1 cellular context compared by ENCODE assay signal in the genomic region with DNA sequence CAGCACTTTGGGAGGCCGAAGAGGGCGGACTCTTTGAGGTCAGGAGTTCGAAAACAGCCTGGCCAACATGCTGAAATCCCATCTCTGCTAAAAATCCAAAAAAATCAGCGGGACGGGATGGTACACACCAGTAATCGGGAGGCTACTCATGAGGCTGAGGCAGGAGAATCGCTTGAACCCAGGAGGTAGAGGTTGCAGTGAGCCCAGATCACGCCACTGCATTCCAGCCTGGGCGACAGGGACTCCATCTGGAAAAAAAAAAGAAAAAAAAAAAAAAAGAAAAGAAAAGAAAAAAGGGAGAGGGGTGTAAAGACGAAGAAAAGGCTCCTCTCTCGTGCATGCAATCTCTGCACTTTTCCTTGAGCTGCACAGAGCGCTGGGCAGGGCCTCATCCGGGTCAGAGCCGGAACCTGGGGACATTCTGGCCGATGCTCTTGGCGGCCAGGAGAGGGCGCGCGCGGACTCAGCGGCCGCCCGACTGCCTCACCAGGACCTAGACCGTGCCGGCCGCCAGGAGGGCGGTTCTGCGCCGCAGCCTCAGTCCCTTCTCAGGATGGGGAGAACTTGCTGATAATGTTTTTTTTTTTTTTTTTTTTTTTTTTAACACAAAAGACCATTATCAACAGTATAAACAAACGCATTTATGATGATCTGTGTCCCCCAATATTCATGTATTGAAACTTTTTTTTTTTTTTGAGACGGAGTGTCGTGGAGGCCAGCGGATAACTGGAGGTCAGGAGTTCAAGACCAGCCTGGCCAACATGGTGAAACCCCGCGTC.
A peak's percentile ranks its signal among the peaks of the same experiment; 100 is the strongest.
TF ChIP-seq lines count a peak whose summit lies in the region.

No MANE protein-coding gene starts in this region.

TF ChIP-seq in K562, 482 proteins besides CTCF, POLR2A, EP300 and RAD21 (continued from another document and continues in another):
- TF ChIP-seq, protein P1, sequence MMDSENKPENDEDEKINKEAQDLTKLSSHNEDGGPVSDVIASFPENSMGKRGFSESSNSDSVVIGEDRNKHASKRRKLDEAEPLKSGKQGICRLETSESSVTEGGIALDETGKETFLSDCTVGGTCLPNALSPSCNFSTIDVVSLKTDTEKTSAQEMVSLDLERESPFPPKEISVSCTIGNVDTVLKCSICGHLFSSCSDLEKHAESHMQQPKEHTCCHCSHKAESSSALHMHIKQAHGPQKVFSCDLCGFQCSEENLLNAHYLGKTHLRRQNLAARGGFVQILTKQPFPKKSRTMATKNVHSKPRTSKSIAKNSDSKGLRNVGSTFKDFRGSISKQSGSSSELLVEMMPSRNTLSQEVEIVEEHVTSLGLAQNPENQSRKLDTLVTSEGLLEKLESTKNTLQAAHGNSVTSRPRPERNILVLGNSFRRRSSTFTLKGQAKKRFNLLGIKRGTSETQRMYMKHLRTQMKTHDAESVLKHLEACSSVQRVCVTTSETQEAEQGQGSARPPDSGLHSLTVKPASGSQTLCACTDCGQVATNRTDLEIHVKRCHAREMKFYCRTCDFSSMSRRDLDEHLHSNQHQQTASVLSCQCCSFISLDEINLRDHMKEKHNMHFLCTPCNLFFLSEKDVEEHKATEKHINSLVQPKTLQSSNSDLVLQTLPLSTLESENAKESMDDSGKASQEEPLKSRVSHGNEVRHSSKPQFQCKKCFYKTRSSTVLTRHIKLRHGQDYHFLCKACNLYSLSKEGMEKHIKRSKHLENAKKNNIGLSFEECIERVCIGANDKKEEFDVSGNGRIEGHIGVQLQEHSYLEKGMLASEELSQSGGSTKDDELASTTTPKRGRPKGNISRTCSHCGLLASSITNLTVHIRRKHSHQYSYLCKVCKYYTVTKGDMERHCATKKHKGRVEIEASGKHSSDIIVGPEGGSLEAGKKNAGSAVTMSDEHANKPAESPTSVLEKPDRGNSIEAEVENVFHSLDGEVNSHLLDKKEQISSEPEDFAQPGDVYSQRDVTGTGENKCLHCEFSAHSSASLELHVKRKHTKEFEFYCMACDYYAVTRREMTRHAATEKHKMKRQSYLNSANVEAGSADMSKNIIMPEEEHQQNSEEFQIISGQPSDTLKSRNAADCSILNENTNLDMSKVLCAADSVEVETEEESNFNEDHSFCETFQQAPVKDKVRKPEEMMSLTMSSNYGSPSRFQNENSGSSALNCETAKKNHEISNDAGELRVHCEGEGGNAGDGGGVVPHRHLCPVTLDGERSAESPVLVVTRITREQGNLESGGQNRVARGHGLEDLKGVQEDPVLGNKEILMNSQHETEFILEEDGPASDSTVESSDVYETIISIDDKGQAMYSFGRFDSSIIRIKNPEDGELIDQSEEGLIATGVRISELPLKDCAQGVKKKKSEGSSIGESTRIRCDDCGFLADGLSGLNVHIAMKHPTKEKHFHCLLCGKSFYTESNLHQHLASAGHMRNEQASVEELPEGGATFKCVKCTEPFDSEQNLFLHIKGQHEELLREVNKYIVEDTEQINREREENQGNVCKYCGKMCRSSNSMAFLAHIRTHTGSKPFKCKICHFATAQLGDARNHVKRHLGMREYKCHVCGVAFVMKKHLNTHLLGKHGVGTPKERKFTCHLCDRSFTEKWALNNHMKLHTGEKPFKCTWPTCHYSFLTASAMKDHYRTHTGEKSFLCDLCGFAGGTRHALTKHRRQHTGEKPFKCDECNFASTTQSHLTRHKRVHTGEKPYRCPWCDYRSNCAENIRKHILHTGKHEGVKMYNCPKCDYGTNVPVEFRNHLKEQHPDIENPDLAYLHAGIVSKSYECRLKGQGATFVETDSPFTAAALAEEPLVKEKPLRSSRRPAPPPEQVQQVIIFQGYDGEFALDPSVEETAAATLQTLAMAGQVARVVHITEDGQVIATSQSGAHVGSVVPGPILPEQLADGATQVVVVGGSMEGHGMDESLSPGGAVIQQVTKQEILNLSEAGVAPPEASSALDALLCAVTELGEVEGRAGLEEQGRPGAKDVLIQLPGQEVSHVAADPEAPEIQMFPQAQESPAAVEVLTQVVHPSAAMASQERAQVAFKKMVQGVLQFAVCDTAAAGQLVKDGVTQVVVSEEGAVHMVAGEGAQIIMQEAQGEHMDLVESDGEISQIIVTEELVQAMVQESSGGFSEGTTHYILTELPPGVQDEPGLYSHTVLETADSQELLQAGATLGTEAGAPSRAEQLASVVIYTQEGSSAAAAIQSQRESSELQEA (IDR thresholded peaks at IDR 0.05; ENCODE audit: low read depth): no peak
- TF ChIP-seq THRAP3 (IDR thresholded peaks at IDR 0.05; ENCODE audit: borderline replicate concordance) (no peak), CAMTA2 (CRISPR knock-in tag; conservative IDR thresholded peaks at IDR 0.05) (no peak), PCBP1 (IDR thresholded peaks at IDR 0.05; ENCODE audit: low read depth, low read length, poor library complexity, severe bottlenecking) (no peak), KDM5B (IDR thresholded peaks at IDR 0.05; ENCODE audit: insufficient replicate concordance, low read depth, low read length) (no peak), ELF1 (tag; IDR thresholded peaks at IDR 0.05) (peak; percentile 48), CCAR2 (IDR thresholded peaks at IDR 0.05; ENCODE audit: low read depth, low read length) (no peak), ZNF146 (CRISPR knock-in tag; IDR thresholded peaks at IDR 0.05; ENCODE audit: unreplicated experiment) (no peak), FOSL1 (tag; conservative IDR thresholded peaks at IDR 0.05) (no peak), ZFP30 (CRISPR knock-in tag; IDR thresholded peaks at IDR 0.05; ENCODE audit: borderline replicate concordance) (no peak), FOXJ3 (CRISPR knock-in tag; IDR thresholded peaks at IDR 0.05) (no peak), PRMT5 (CRISPR knock-in tag; IDR thresholded peaks at IDR 0.05) (no peak), ZKSCAN1 (IDR thresholded peaks at IDR 0.05; ENCODE audit: low read depth, low read length) (0 out of 2 replicates have a peak, but pooled peaks have one; percentile 41), ZKSCAN8 (CRISPR knock-in tag; IDR thresholded peaks at IDR 0.05) (no peak), SNIP1 (IDR thresholded peaks at IDR 0.05; ENCODE audit: low read depth) (no peak), HDAC1 (IDR thresholded peaks at IDR 0.05) (no peak; a peak in 1 of 4 replicates), GABPB2 (CRISPR knock-in tag; conservative IDR thresholded peaks at IDR 0.05) (no peak), NR2F6 (CRISPR knock-in tag; IDR thresholded peaks at IDR 0.05) (no peak), ZNF583 (CRISPR knock-in tag; IDR thresholded peaks at IDR 0.05) (no peak), ZNF41 (CRISPR knock-in tag; conservative IDR thresholded peaks at IDR 0.05) (no peak), ADNP (tag; IDR thresholded peaks at IDR 0.05) (peak; percentile 34; the same call in 1 of the 2 replicates), ZNF695 (CRISPR knock-in tag; IDR thresholded peaks at IDR 0.05) (no peak), EZH2 (IDR thresholded peaks at IDR 0.05; ENCODE audit: borderline replicate concordance, low read depth, low read length) (no peak), CBX3 (IDR thresholded peaks at IDR 0.05; ENCODE audit: borderline replicate concordance in 1 of 2, low read length in 2 of 2) (0 out of 3 replicates have a peak, but pooled peaks of 1 of the 2 experiments have one; percentile 59), SMC3 (conservative IDR thresholded peaks at IDR 0.05; ENCODE audit: insufficient read depth, low read depth, low read length) (peak; percentile 85), ETV5 (CRISPR knock-in tag; IDR thresholded peaks at IDR 0.05; ENCODE audit: low read depth) (peak; percentile 39; the same call in 1 of the 2 replicates), CEBPG (CRISPR knock-in tag; IDR thresholded peaks at IDR 0.05) (no peak), CEBPG (tag; conservative IDR thresholded peaks at IDR 0.05 in 1 of 2, IDR thresholded peaks at IDR 0.05 in 1 of 2) (no peak)
- TF ChIP-seq, protein P2, sequence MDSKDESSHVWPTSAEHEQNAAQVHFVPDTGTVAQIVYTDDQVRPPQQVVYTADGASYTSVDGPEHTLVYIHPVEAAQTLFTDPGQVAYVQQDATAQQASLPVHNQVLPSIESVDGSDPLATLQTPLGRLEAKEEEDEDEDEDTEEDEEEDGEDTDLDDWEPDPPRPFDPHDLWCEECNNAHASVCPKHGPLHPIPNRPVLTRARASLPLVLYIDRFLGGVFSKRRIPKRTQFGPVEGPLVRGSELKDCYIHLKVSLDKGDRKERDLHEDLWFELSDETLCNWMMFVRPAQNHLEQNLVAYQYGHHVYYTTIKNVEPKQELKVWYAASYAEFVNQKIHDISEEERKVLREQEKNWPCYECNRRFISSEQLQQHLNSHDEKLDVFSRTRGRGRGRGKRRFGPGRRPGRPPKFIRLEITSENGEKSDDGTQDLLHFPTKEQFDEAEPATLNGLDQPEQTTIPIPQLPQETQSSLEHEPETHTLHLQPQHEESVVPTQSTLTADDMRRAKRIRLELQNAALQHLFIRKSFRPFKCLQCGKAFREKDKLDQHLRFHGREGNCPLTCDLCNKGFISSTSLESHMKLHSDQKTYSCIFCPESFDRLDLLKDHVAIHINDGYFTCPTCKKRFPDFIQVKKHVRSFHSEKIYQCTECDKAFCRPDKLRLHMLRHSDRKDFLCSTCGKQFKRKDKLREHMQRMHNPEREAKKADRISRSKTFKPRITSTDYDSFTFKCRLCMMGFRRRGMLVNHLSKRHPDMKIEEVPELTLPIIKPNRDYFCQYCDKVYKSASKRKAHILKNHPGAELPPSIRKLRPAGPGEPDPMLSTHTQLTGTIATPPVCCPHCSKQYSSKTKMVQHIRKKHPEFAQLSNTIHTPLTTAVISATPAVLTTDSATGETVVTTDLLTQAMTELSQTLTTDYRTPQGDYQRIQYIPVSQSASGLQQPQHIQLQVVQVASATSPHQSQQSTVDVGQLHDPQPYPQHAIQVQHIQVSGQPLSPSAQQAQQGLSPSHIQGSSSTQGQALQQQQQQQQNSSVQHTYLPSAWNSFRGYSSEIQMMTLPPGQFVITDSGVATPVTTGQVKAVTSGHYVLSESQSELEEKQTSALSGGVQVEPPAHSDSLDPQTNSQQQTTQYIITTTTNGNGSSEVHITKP (IDR thresholded peaks at IDR 0.05; ENCODE audit: partially characterized antibody): no peak
- TF ChIP-seq, protein P3, sequence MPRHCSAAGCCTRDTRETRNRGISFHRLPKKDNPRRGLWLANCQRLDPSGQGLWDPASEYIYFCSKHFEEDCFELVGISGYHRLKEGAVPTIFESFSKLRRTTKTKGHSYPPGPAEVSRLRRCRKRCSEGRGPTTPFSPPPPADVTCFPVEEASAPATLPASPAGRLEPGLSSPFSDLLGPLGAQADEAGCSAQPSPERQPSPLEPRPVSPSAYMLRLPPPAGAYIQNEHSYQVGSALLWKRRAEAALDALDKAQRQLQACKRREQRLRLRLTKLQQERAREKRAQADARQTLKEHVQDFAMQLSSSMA (CRISPR knock-in tag; IDR thresholded peaks at IDR 0.05): no peak
- TF ChIP-seq, protein P4, sequence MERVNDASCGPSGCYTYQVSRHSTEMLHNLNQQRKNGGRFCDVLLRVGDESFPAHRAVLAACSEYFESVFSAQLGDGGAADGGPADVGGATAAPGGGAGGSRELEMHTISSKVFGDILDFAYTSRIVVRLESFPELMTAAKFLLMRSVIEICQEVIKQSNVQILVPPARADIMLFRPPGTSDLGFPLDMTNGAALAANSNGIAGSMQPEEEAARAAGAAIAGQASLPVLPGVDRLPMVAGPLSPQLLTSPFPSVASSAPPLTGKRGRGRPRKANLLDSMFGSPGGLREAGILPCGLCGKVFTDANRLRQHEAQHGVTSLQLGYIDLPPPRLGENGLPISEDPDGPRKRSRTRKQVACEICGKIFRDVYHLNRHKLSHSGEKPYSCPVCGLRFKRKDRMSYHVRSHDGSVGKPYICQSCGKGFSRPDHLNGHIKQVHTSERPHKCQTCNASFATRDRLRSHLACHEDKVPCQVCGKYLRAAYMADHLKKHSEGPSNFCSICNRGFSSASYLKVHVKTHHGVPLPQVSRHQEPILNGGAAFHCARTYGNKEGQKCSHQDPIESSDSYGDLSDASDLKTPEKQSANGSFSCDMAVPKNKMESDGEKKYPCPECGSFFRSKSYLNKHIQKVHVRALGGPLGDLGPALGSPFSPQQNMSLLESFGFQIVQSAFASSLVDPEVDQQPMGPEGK (CRISPR knock-in tag; IDR thresholded peaks at IDR 0.05; ENCODE audit: borderline replicate concordance): no peak
- TF ChIP-seq, protein P5, sequence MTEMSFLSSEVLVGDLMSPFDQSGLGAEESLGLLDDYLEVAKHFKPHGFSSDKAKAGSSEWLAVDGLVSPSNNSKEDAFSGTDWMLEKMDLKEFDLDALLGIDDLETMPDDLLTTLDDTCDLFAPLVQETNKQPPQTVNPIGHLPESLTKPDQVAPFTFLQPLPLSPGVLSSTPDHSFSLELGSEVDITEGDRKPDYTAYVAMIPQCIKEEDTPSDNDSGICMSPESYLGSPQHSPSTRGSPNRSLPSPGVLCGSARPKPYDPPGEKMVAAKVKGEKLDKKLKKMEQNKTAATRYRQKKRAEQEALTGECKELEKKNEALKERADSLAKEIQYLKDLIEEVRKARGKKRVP (CRISPR knock-in tag; IDR thresholded peaks at IDR 0.05): no peak
- TF ChIP-seq, protein P6, sequence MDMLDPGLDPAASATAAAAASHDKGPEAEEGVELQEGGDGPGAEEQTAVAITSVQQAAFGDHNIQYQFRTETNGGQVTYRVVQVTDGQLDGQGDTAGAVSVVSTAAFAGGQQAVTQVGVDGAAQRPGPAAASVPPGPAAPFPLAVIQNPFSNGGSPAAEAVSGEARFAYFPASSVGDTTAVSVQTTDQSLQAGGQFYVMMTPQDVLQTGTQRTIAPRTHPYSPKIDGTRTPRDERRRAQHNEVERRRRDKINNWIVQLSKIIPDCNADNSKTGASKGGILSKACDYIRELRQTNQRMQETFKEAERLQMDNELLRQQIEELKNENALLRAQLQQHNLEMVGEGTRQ (CRISPR knock-in tag; IDR thresholded peaks at IDR 0.05): no peak
- TF ChIP-seq, protein P7, sequence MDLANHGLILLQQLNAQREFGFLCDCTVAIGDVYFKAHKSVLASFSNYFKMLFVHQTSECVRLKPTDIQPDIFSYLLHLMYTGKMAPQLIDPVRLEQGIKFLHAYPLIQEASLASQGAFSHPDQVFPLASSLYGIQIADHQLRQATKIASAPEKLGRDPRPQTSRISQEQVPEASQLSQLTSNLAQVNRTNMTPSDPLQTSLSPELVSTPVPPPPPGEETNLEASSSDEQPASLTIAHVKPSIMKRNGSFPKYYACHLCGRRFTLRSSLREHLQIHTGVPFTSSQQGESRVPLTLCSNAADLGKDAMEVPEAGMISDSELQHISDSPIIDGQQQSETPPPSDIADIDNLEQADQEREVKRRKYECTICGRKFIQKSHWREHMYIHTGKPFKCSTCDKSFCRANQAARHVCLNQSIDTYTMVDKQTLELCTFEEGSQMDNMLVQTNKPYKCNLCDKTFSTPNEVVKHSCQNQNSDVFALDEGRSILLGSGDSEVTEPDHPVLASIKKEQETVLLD (IDR thresholded peaks at IDR 0.05): no peak
- TF ChIP-seq, protein P8, sequence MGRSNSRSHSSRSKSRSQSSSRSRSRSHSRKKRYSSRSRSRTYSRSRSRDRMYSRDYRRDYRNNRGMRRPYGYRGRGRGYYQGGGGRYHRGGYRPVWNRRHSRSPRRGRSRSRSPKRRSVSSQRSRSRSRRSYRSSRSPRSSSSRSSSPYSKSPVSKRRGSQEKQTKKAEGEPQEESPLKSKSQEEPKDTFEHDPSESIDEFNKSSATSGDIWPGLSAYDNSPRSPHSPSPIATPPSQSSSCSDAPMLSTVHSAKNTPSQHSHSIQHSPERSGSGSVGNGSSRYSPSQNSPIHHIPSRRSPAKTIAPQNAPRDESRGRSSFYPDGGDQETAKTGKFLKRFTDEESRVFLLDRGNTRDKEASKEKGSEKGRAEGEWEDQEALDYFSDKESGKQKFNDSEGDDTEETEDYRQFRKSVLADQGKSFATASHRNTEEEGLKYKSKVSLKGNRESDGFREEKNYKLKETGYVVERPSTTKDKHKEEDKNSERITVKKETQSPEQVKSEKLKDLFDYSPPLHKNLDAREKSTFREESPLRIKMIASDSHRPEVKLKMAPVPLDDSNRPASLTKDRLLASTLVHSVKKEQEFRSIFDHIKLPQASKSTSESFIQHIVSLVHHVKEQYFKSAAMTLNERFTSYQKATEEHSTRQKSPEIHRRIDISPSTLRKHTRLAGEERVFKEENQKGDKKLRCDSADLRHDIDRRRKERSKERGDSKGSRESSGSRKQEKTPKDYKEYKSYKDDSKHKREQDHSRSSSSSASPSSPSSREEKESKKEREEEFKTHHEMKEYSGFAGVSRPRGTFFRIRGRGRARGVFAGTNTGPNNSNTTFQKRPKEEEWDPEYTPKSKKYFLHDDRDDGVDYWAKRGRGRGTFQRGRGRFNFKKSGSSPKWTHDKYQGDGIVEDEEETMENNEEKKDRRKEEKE (IDR thresholded peaks at IDR 0.05; ENCODE audit: borderline replicate concordance in 1 of 2, control insufficient read depth in 1 of 2, low read depth in 2 of 2, low read length in 1 of 2): no peak
